Comparison of ENCODE assay signal across 6 cellular contexts in the genomic region with DNA sequence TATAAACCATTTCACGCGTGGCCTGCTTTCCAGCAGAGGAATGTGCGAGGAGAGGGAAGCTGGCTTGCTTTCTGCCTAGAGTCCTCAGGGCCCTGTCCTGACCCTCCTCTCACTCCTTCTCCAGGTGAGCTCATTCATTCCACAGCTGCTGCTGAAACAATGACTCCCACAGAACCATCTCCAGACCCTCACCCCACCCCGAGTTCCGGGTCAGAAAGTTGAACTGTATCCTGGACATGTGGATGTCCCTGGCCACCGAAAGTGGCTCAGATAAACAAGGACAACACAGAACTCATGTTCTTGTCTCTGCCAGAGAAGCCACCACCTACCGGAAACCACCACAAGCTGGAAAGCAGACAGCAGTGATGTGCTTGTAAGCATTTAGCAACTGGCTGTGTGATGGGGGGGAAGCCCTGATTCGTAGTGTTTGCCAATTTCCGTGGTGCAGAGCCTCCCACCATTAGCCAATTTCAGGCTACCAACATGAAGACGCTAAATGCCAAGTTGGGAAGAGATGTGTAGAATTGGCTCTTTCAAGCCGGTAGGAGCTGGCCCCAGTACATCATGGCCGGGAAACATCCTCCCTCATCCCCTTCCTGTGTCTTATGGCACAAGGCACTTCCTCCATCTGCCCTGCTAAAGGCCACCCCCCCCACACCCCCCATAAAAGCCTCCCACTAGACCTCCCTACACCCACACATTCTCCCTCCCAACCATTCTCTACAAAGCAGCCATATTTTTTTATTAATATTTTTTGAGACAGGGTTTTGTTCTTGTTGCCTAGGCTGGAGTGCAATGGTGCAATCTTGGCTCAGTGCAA. TPM values are rescaled to one million over a fixed set of nuclear protein-coding genes. Genes with fewer than 3 reads are reported as not detected.
DNase-seq lines count a peak whose midpoint lies in the region; ATAC-seq and TF ChIP-seq lines count a peak whose summit lies in the region.

No MANE protein-coding gene starts in this region.

- peaks cover 26% of the 10 kb centered on the region for H3K4me1 ChIP-seq in neural progenitor cell

- TF ChIP-seq CTCF in neural progenitor cell (IDR thresholded peaks at IDR 0.05): no peak

- H3K27me3 Mint-ChIP-seq in activated T-helper 2 cell treated with anti-CD3 and anti-CD28 coated beads, Interferon-gamma antibody, Interleukin-2, Interleukin-4, amounts not matched to agents 10 μg/mL and 5 μg/mL and 100 μg/mL, durations not matched to agents 14 hours and 24 hours and 36 hours (ENCODE audit: low read depth): no peaks in the 10 kb centered on the region
- peaks cover 7% of the 10 kb centered on the region for H3K27me3 Mint-ChIP-seq in neural progenitor cell (ENCODE audit: insufficient read depth, low read depth)

- H3K79me2 ChIP-seq in neural progenitor cell (ENCODE audit: low read depth): no peaks in the 10 kb centered on the region

- H3K4me3 ChIP-seq in neural progenitor cell: no peak overlapping the region

- H3K9me3 Mint-ChIP-seq in activated T-helper 2 cell treated with anti-CD3 and anti-CD28 coated beads, Interferon-gamma antibody, Interleukin-2, Interleukin-4, amounts not matched to agents 10 μg/mL and 5 μg/mL and 100 μg/mL, durations not matched to agents 14 hours and 24 hours and 36 hours: no peaks in the 10 kb centered on the region
- no peaks in the 10 kb centered on the region for H3K9me3 Mint-ChIP-seq in neural progenitor cell

- peaks cover 32% of the 10 kb centered on the region for H3F3A ChIP-seq in neural progenitor cell (ENCODE audit: low read depth)

- no peak overlapping the region for H3K9ac ChIP-seq in neural progenitor cell

- H4K20me1 ChIP-seq in neural progenitor cell (ENCODE audit: low read depth): no peaks in the 10 kb centered on the region

- H3K27me3 ChIP-seq in neural progenitor cell: peaks cover 11% of the 10 kb centered on the region

- peaks cover 3% of the 10 kb centered on the region for H3K36me3 Mint-ChIP-seq in activated T-helper 2 cell treated with anti-CD3 and anti-CD28 coated beads, Interferon-gamma antibody, Interleukin-2, Interleukin-4, amounts not matched to agents 10 μg/mL and 5 μg/mL and 100 μg/mL, durations not matched to agents 14 hours and 24 hours and 36 hours (ENCODE audit: low read depth)
- no peaks in the 10 kb centered on the region for H3K36me3 Mint-ChIP-seq in neural progenitor cell

- peak overlapping the region; percentile 37 for H3K4me3 Mint-ChIP-seq in activated T-helper 2 cell treated with anti-CD3 and anti-CD28 coated beads, Interferon-gamma antibody, Interleukin-2, Interleukin-4, amounts not matched to agents 10 μg/mL and 5 μg/mL and 100 μg/mL, durations not matched to agents 14 hours and 24 hours and 36 hours (ENCODE audit: low read depth)
- H3K4me3 Mint-ChIP-seq in neural progenitor cell: peak overlapping the region; percentile 72

- peak overlapping the region; percentile 93 for H3K27ac Mint-ChIP-seq in activated T-helper 2 cell treated with anti-CD3 and anti-CD28 coated beads, Interferon-gamma antibody, Interleukin-2, Interleukin-4, amounts not matched to agents 10 μg/mL and 5 μg/mL and 100 μg/mL, durations not matched to agents 14 hours and 24 hours and 36 hours
- peak overlapping the region; percentile 96 for H3K27ac Mint-ChIP-seq in neural progenitor cell

- no peaks in the 10 kb centered on the region for H3K36me3 ChIP-seq in neural progenitor cell

- H2AFZ ChIP-seq in neural progenitor cell (replicated peaks): no peak overlapping the region

- H3K27ac ChIP-seq in neural progenitor cell: peak overlapping the region; percentile 60

- peaks cover 17% of the 10 kb centered on the region for H3K4me1 Mint-ChIP-seq in activated T-helper 2 cell treated with anti-CD3 and anti-CD28 coated beads, Interferon-gamma antibody, Interleukin-2, Interleukin-4, amounts not matched to agents 10 μg/mL and 5 μg/mL and 100 μg/mL, durations not matched to agents 14 hours and 24 hours and 36 hours (ENCODE audit: low read depth)
- peaks cover 31% of the 10 kb centered on the region for H3K4me1 Mint-ChIP-seq in neural progenitor cell

- no peaks in the 10 kb centered on the region for H3K9me3 ChIP-seq in neural progenitor cell (ENCODE audit: low read depth)

- intact Hi-C loops in activated T-helper 2 cell treated with anti-CD3 and anti-CD28 coated beads, Interferon-gamma antibody, Interleukin-2, Interleukin-4, amounts not matched to agents 10 μg/mL and 5 μg/mL and 100 μg/mL, durations not matched to agents 14 hours and 24 hours and 36 hours (cut with micrococcal nuclease): no loop called here

- peak; percentile 50 for DNase-seq in DMS 273 (lab: John Stamatoyannopoulos, UW; ENCODE audit: unreplicated experiment)
- no peak for DNase-seq in DMS 273 treated with DMSO at 0.1 percent for 48 hours (lab: John Stamatoyannopoulos, UW)
- DNase-seq in activated T-helper 2 cell treated with anti-CD3 and anti-CD28 coated beads, Interferon-gamma antibody, Interleukin-2, Interleukin-4, amounts not matched to agents 10 μg/mL and 5 μg/mL and 100 μg/mL, durations not matched to agents 14 hours and 24 hours and 36 hours (ENCODE audit: low spot score): peak; percentile 44
- peak; percentile 23 for DNase-seq in neural progenitor cell (ENCODE audit: low spot score)
- no peak for DNase-seq in left lobe of liver (ENCODE audit: low spot score)
- DNase-seq in iPS-NIHi11 (ENCODE audit: low spot score): no peak

- peak overlapping the region; percentile 57 for H3K4me2 ChIP-seq in neural progenitor cell

- ATAC-seq in left lobe of liver: no peak

RNA-seq across cellular contexts. Expression of gene SYCE2, which starts 5.0 kb away (rescaled TPM):
- total RNA-seq in activated T-helper 2 cell treated with anti-CD3 and anti-CD28 coated beads, Interferon-gamma antibody, Interleukin-2, Interleukin-4, amounts not matched to agents 10 μg/mL and 5 μg/mL and 100 μg/mL, durations not matched to agents 14 hours and 24 hours and 36 hours: 1.9 and 3.2 TPM in 2 replicates
- total RNA-seq in neural progenitor cell (ENCODE audit: low replicate concordance) (1.8 and 6.4 TPM in 2 replicates), left lobe of liver (not detected)

RNA-seq across cellular contexts. Expression of gene FARSA, which starts 19.4 kb away (rescaled TPM):
- total RNA-seq in activated T-helper 2 cell treated with anti-CD3 and anti-CD28 coated beads, Interferon-gamma antibody, Interleukin-2, Interleukin-4, amounts not matched to agents 10 μg/mL and 5 μg/mL and 100 μg/mL, durations not matched to agents 14 hours and 24 hours and 36 hours: 165 and 166 TPM in 2 replicates
- total RNA-seq in neural progenitor cell (ENCODE audit: low replicate concordance): 21.4 and 51.6 TPM in 2 replicates
- total RNA-seq in left lobe of liver: 34.2 TPM

RNA-seq across cellular contexts. Expression of gene GCDH, which starts 23.1 kb away (rescaled TPM):
- 51.6 and 53.2 TPM in 2 replicates for total RNA-seq in activated T-helper 2 cell treated with anti-CD3 and anti-CD28 coated beads, Interferon-gamma antibody, Interleukin-2, Interleukin-4, amounts not matched to agents 10 μg/mL and 5 μg/mL and 100 μg/mL, durations not matched to agents 14 hours and 24 hours and 36 hours
- total RNA-seq in neural progenitor cell (ENCODE audit: low replicate concordance) (39.5 and 75.0 TPM in 2 replicates), left lobe of liver (109 TPM)

RNA-seq across cellular contexts. Expression of gene CALR, which starts 24.3 kb away (rescaled TPM):
- 984 and 991 TPM in 2 replicates for total RNA-seq in activated T-helper 2 cell treated with anti-CD3 and anti-CD28 coated beads, Interferon-gamma antibody, Interleukin-2, Interleukin-4, amounts not matched to agents 10 μg/mL and 5 μg/mL and 100 μg/mL, durations not matched to agents 14 hours and 24 hours and 36 hours
- total RNA-seq in neural progenitor cell (ENCODE audit: low replicate concordance) (437 and 569 TPM in 2 replicates), left lobe of liver (1,041 TPM)

RNA-seq across cellular contexts. Expression of gene KLF1, which starts 27.1 kb away (rescaled TPM):
- 0.62 and 0.97 TPM in 2 replicates for total RNA-seq in activated T-helper 2 cell treated with anti-CD3 and anti-CD28 coated beads, Interferon-gamma antibody, Interleukin-2, Interleukin-4, amounts not matched to agents 10 μg/mL and 5 μg/mL and 100 μg/mL, durations not matched to agents 14 hours and 24 hours and 36 hours
- total RNA-seq in neural progenitor cell (ENCODE audit: low replicate concordance) (0.43 and 0.64 TPM in 2 replicates), left lobe of liver (0.35 TPM)

Comparison
In these comparisons a context has a peak if more than half of its experiments do, and no peak if none do; other contexts are left out.
1. DNase-seq: peak in DMS 273 (single experiment), activated T-helper 2 cell treated with anti-CD3 and anti-CD28 coated beads, Interferon-gamma antibody, Interleukin-2, Interleukin-4, amounts not matched to agents 10 μg/mL and 5 μg/mL and 100 μg/mL, durations not matched to agents 14 hours and 24 hours and 36 hours (single experiment) and neural progenitor cell (single experiment); none in DMS 273 treated with DMSO at 0.1 percent for 48 hours (single experiment), left lobe of liver (single experiment) and iPS-NIHi11 (single experiment).